Comparison of ENCODE assay signal across 8 cellular contexts in genomic region chr16:77807-78443, GRCh38. TPM values are rescaled to one million over a fixed set of nuclear protein-coding genes. Genes with fewer than 3 reads are reported as not detected.
A peak's percentile ranks its signal among the peaks of the same experiment; 100 is the strongest.
DNase-seq lines count a peak whose midpoint lies in the region; ATAC-seq and TF ChIP-seq lines count a peak whose summit lies in the region.

TSS of gene MPG (plus strand) at chr16:78225. CDS start at chr16:78310, 85 bp downstream.

- peak; percentile 68 for ATAC-seq in HG03108 (IDR thresholded peaks at IDR 0.05; ENCODE audit: unreplicated experiment)
- peak; percentile 80 for ATAC-seq in activated CD8-positive, alpha-beta T cell treated with anti-CD3 and anti-CD28 coated beads, Interleukin-2, amount 10 ng/mL, durations not matched to agents 7 days and 5 days

- H3K4me1 Mint-ChIP-seq in activated CD8-positive, alpha-beta T cell treated with anti-CD3 and anti-CD28 coated beads, Interleukin-2, amount 10 ng/mL, durations not matched to agents 7 days and 5 days (ENCODE audit: low read depth) = peaks cover 32% of the 10 kb centered on the region

- intact Hi-C loops in A673 (cut with micrococcal nuclease; ENCODE audit: unreplicated experiment) = no loop called here

- DNase-seq in A673 (ENCODE audit: low spot score) (peak; percentile 81), NCI-H774 (lab: John Stamatoyannopoulos, UW) (peak; percentile 43), lung microvascular endothelial cell (ENCODE audit: low read depth in 2 of 2) (peak; percentile 83 to 87)
- DNase-seq in activated CD8-positive, alpha-beta T cell treated with anti-CD3 and anti-CD28 coated beads, Interleukin-2, amount 10 ng/mL, durations not matched to agents 7 days and 5 days = peak; percentile 87
- DNase-seq in effector CD8-positive, alpha-beta T cell (lab: John Stamatoyannopoulos, UW) = peak; percentile 73
- DNase-seq in stimulated activated CD4-positive, alpha-beta T cell treated with anti-CD3 and anti-CD28 coated beads, TNF-alpha, amount 100 ng/mL, for 48 hours (ENCODE audit: low read depth in 3 of 3) = peak; percentile 58 to 78 (median 72)

- peaks cover 31% of the 10 kb centered on the region for H3K4me1 ChIP-seq in A673 (ENCODE audit: insufficient read depth, low read length, poor library complexity, severe bottlenecking)

- TF ChIP-seq POLR2A in GM18526 (IDR thresholded peaks at IDR 0.05; ENCODE audit: extremely low read depth, insufficient read length) = peak; percentile 82

- peak within 1 kb of the TSS; percentile 82 for H3K27ac ChIP-seq in A673 (ENCODE audit: low read depth, low read length, poor library complexity, severe bottlenecking)

- no peak for TF ChIP-seq CTCF in A673 (conservative IDR thresholded peaks at IDR 0.05; ENCODE audit: low read depth, low read length)

- POLR2A ChIA-PET in A673 (lab: Charles Lee; ENCODE audit: low non-redundant PET) = no interaction called here
- POLR2A ChIA-PET in activated CD8-positive, alpha-beta T cell treated with anti-CD3 and anti-CD28 coated beads, Interleukin-2, amount 10 ng/mL, durations not matched to agents 7 days and 5 days (lab: Charles Lee) = interaction anchor here (0.5 to 1.8 kb wide), 8 partner anchors 8 to 60 kb away, joined by 3 to 5 read pairs (median 4); partner anchors contain the start of genes NPRL3, POLR3K and SNRNP25

- H3K4me3 Mint-ChIP-seq in activated CD8-positive, alpha-beta T cell treated with anti-CD3 and anti-CD28 coated beads, Interleukin-2, amount 10 ng/mL, durations not matched to agents 7 days and 5 days = peak within 1 kb of the TSS; percentile 87

- no peaks in the 10 kb centered on the region for H3K9me3 ChIP-seq in A673 (ENCODE audit: low read depth, low read length, poor library complexity, severe bottlenecking)

- H3K36me3 ChIP-seq in A673 (ENCODE audit: insufficient read depth, low read length, poor library complexity, severe bottlenecking) = peaks cover 4% of the 10 kb centered on the region

- peaks cover 13% of the 10 kb centered on the region for H3K27me3 Mint-ChIP-seq in activated CD8-positive, alpha-beta T cell treated with anti-CD3 and anti-CD28 coated beads, Interleukin-2, amount 10 ng/mL, durations not matched to agents 7 days and 5 days (ENCODE audit: low read depth)

- no peaks in the 10 kb centered on the region for H3K27me3 ChIP-seq in A673 (replicated peaks; ENCODE audit: insufficient read depth, low read depth, low read length, poor library complexity)

- H3K4me3 ChIP-seq in A673 (ENCODE audit: low read depth, low read length, poor library complexity, severe bottlenecking) = peak within 1 kb of the TSS; percentile 76

- no TSS peak for BruUV-seq in A673 (replicated peaks; lab: Mats Ljungman, UMichigan)

- CTCF ChIA-PET in A673 (lab: Charles Lee) = interaction anchor here (0.6 to 1.4 kb wide), 3 partner anchors 12 to 29 kb away, joined by 3 to 4 read pairs (median 4); no protein-coding TSS in a partner anchor
- CTCF ChIA-PET in activated CD8-positive, alpha-beta T cell treated with anti-CD3 and anti-CD28 coated beads, Interleukin-2, amount 10 ng/mL, durations not matched to agents 7 days and 5 days (lab: Charles Lee) = interaction anchor here (0.7 to 5.7 kb wide), 3 partner anchors 10 to 18 kb away, joined by 3 to 35 read pairs (median 31); no protein-coding TSS in a partner anchor

- H3K36me3 Mint-ChIP-seq in activated CD8-positive, alpha-beta T cell treated with anti-CD3 and anti-CD28 coated beads, Interleukin-2, amount 10 ng/mL, durations not matched to agents 7 days and 5 days (ENCODE audit: low read depth) = peaks cover 14% of the 10 kb centered on the region

- peak within 1 kb of the TSS; percentile 87 for H3K27ac Mint-ChIP-seq in activated CD8-positive, alpha-beta T cell treated with anti-CD3 and anti-CD28 coated beads, Interleukin-2, amount 10 ng/mL, durations not matched to agents 7 days and 5 days

- no peaks in the 10 kb centered on the region for H3K9me3 Mint-ChIP-seq in activated CD8-positive, alpha-beta T cell treated with anti-CD3 and anti-CD28 coated beads, Interleukin-2, amount 10 ng/mL, durations not matched to agents 7 days and 5 days (ENCODE audit: insufficient read depth)

RNA-seq across cellular contexts. Expression of gene MPG, which starts in this region (rescaled TPM):
- 30.6 and 34.2 TPM in 2 replicates for total RNA-seq in A673 (2021)
- total RNA-seq in activated CD8-positive, alpha-beta T cell treated with anti-CD3 and anti-CD28 coated beads, Interleukin-2, amount 10 ng/mL, durations not matched to agents 7 days and 5 days = 10 to 100 TPM; 48.6 to 49.3 TPM
- 186 and 202 TPM in 2 replicates for total RNA-seq in lung microvascular endothelial cell

Comparison
In these comparisons a context has a peak if more than half of its experiments do, and no peak if none do; other contexts are left out.
1. Peak in every context shown above with its lines: DNase-seq, ATAC-seq, H3K4me3 ChIP-seq and H3K27ac ChIP-seq.